In genomic region chr12:113479578-113480335, GRCh38 we compare ENCODE assay signal across 1 cellular context.
TF ChIP-seq lines count a peak whose summit lies in the region.

No MANE protein-coding gene starts in this region.

TF ChIP-seq in HepG2, 621 proteins besides CTCF, POLR2A, EP300 and RAD21 (continued from another document and continues in another):
- TF ChIP-seq SNAPC4 (CRISPR knock-in tag; IDR thresholded peaks at IDR 0.05) (0 out of 2 replicates have a peak, but pooled peaks have one; percentile 27), BCL6 (CRISPR knock-in tag; IDR thresholded peaks at IDR 0.05) (0 out of 2 replicates have a peak, but pooled peaks have one; percentile 20), KDM5B (CRISPR knock-in tag; IDR thresholded peaks at IDR 0.05; ENCODE audit: borderline replicate concordance) (0 out of 2 replicates have a peak, but pooled peaks have one; percentile 32), YEATS4 (CRISPR knock-in tag; IDR thresholded peaks at IDR 0.05; ENCODE audit: borderline replicate concordance) (peak; percentile 39; the same call in 1 of the 2 replicates), SALL2 (CRISPR knock-in tag; IDR thresholded peaks at IDR 0.05) (0 out of 2 replicates have a peak, but pooled peaks have one; percentile 57), ZNF768 (CRISPR knock-in tag; IDR thresholded peaks at IDR 0.05) (0 out of 2 replicates have a peak, but pooled peaks have one; percentile 52), TBL1XR1 (IDR thresholded peaks at IDR 0.05; ENCODE audit: borderline replicate concordance, low read length, partially characterized antibody) (no peak), ZFP36L2 (CRISPR knock-in tag; IDR thresholded peaks at IDR 0.05) (0 out of 2 replicates have a peak, but pooled peaks have one; percentile 64), MTF2 (CRISPR knock-in tag; IDR thresholded peaks at IDR 0.05; ENCODE audit: borderline replicate concordance) (no peak), SUZ12 (IDR thresholded peaks at IDR 0.05; ENCODE audit: low read depth, low read length) (no peak), ZNF766 (CRISPR knock-in tag; IDR thresholded peaks at IDR 0.05; ENCODE audit: borderline replicate concordance) (peak; percentile 62; the same call in 1 of the 2 replicates), ZNF430 (CRISPR knock-in tag; IDR thresholded peaks at IDR 0.05) (peak; percentile 63; the same call in 1 of the 2 replicates), HOXA3 (CRISPR knock-in tag; IDR thresholded peaks at IDR 0.05) (peak; percentile 40; the same call in 1 of the 2 replicates), BRCA1 (CRISPR knock-in tag; IDR thresholded peaks at IDR 0.05) (peak; percentile 93), RARA (CRISPR knock-in tag; IDR thresholded peaks at IDR 0.05) (peak; percentile 42; the same call in 1 of the 2 replicates), KLF6 (CRISPR knock-in tag; IDR thresholded peaks at IDR 0.05) (peak; percentile 75)
- TF ChIP-seq, protein P1, sequence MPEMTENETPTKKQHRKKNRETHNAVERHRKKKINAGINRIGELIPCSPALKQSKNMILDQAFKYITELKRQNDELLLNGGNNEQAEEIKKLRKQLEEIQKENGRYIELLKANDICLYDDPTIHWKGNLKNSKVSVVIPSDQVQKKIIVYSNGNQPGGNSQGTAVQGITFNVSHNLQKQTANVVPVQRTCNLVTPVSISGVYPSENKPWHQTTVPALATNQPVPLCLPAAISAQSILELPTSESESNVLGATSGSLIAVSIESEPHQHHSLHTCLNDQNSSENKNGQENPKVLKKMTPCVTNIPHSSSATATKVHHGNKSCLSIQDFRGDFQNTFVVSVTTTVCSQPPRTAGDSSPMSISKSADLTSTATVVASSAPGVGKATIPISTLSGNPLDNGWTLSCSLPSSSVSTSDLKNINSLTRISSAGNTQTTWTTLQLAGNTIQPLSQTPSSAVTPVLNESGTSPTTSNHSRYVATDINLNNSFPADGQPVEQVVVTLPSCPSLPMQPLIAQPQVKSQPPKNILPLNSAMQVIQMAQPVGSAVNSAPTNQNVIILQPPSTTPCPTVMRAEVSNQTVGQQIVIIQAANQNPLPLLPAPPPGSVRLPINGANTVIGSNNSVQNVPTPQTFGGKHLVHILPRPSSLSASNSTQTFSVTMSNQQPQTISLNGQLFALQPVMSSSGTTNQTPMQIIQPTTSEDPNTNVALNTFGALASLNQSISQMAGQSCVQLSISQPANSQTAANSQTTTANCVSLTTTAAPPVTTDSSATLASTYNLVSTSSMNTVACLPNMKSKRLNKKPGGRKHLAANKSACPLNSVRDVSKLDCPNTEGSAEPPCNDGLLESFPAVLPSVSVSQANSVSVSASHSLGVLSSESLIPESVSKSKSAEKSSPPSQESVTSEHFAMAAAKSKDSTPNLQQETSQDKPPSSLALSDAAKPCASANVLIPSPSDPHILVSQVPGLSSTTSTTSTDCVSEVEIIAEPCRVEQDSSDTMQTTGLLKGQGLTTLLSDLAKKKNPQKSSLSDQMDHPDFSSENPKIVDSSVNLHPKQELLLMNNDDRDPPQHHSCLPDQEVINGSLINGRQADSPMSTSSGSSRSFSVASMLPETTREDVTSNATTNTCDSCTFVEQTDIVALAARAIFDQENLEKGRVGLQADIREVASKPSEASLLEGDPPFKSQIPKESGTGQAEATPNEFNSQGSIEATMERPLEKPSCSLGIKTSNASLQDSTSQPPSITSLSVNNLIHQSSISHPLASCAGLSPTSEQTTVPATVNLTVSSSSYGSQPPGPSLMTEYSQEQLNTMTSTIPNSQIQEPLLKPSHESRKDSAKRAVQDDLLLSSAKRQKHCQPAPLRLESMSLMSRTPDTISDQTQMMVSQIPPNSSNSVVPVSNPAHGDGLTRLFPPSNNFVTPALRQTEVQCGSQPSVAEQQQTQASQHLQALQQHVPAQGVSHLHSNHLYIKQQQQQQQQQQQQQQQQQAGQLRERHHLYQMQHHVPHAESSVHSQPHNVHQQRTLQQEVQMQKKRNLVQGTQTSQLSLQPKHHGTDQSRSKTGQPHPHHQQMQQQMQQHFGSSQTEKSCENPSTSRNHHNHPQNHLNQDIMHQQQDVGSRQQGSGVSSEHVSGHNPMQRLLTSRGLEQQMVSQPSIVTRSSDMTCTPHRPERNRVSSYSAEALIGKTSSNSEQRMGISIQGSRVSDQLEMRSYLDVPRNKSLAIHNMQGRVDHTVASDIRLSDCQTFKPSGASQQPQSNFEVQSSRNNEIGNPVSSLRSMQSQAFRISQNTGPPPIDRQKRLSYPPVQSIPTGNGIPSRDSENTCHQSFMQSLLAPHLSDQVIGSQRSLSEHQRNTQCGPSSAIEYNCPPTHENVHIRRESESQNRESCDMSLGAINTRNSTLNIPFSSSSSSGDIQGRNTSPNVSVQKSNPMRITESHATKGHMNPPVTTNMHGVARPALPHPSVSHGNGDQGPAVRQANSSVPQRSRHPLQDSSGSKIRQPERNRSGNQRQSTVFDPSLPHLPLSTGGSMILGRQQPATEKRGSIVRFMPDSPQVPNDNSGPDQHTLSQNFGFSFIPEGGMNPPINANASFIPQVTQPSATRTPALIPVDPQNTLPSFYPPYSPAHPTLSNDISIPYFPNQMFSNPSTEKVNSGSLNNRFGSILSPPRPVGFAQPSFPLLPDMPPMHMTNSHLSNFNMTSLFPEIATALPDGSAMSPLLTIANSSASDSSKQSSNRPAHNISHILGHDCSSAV (CRISPR knock-in tag; IDR thresholded peaks at IDR 0.05; ENCODE audit: borderline replicate concordance), result no peak
- TF ChIP-seq, protein P2, sequence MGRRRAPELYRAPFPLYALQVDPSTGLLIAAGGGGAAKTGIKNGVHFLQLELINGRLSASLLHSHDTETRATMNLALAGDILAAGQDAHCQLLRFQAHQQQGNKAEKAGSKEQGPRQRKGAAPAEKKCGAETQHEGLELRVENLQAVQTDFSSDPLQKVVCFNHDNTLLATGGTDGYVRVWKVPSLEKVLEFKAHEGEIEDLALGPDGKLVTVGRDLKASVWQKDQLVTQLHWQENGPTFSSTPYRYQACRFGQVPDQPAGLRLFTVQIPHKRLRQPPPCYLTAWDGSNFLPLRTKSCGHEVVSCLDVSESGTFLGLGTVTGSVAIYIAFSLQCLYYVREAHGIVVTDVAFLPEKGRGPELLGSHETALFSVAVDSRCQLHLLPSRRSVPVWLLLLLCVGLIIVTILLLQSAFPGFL (CRISPR knock-in tag; IDR thresholded peaks at IDR 0.05), result 0 out of 2 replicates have a peak, but pooled peaks have one; percentile 49
- TF ChIP-seq, protein P3, sequence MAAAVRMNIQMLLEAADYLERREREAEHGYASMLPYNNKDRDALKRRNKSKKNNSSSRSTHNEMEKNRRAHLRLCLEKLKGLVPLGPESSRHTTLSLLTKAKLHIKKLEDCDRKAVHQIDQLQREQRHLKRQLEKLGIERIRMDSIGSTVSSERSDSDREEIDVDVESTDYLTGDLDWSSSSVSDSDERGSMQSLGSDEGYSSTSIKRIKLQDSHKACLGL (CRISPR knock-in tag; IDR thresholded peaks at IDR 0.05), result no peak
- TF ChIP-seq, protein P4, sequence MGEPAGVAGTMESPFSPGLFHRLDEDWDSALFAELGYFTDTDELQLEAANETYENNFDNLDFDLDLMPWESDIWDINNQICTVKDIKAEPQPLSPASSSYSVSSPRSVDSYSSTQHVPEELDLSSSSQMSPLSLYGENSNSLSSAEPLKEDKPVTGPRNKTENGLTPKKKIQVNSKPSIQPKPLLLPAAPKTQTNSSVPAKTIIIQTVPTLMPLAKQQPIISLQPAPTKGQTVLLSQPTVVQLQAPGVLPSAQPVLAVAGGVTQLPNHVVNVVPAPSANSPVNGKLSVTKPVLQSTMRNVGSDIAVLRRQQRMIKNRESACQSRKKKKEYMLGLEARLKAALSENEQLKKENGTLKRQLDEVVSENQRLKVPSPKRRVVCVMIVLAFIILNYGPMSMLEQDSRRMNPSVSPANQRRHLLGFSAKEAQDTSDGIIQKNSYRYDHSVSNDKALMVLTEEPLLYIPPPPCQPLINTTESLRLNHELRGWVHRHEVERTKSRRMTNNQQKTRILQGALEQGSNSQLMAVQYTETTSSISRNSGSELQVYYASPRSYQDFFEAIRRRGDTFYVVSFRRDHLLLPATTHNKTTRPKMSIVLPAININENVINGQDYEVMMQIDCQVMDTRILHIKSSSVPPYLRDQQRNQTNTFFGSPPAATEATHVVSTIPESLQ (CRISPR knock-in tag; conservative IDR thresholded peaks at IDR 0.05), result 0 out of 2 replicates have a peak, but pooled peaks have one; percentile 68
- TF ChIP-seq, protein P5, sequence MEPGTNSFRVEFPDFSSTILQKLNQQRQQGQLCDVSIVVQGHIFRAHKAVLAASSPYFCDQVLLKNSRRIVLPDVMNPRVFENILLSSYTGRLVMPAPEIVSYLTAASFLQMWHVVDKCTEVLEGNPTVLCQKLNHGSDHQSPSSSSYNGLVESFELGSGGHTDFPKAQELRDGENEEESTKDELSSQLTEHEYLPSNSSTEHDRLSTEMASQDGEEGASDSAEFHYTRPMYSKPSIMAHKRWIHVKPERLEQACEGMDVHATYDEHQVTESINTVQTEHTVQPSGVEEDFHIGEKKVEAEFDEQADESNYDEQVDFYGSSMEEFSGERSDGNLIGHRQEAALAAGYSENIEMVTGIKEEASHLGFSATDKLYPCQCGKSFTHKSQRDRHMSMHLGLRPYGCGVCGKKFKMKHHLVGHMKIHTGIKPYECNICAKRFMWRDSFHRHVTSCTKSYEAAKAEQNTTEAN (CRISPR knock-in tag; conservative IDR thresholded peaks at IDR 0.05), result peak; percentile 73; the same call in 1 of the 2 replicates
- TF ChIP-seq, protein P6, sequence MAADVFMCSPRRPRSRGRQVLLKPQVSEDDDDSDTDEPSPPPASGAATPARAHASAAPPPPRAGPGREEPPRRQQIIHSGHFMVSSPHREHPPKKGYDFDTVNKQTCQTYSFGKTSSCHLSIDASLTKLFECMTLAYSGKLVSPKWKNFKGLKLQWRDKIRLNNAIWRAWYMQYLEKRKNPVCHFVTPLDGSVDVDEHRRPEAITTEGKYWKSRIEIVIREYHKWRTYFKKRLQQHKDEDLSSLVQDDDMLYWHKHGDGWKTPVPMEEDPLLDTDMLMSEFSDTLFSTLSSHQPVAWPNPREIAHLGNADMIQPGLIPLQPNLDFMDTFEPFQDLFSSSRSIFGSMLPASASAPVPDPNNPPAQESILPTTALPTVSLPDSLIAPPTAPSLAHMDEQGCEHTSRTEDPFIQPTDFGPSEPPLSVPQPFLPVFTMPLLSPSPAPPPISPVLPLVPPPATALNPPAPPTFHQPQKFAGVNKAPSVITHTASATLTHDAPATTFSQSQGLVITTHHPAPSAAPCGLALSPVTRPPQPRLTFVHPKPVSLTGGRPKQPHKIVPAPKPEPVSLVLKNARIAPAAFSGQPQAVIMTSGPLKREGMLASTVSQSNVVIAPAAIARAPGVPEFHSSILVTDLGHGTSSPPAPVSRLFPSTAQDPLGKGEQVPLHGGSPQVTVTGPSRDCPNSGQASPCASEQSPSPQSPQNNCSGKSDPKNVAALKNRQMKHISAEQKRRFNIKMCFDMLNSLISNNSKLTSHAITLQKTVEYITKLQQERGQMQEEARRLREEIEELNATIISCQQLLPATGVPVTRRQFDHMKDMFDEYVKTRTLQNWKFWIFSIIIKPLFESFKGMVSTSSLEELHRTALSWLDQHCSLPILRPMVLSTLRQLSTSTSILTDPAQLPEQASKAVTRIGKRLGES (CRISPR knock-in tag; IDR thresholded peaks at IDR 0.05; ENCODE audit: borderline replicate concordance), result peak; percentile 47; the same call in 1 of the 2 replicates
- TF ChIP-seq, protein P7, sequence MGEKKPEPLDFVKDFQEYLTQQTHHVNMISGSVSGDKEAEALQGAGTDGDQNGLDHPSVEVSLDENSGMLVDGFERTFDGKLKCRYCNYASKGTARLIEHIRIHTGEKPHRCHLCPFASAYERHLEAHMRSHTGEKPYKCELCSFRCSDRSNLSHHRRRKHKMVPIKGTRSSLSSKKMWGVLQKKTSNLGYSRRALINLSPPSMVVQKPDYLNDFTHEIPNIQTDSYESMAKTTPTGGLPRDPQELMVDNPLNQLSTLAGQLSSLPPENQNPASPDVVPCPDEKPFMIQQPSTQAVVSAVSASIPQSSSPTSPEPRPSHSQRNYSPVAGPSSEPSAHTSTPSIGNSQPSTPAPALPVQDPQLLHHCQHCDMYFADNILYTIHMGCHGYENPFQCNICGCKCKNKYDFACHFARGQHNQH (CRISPR knock-in tag; IDR thresholded peaks at IDR 0.05), result peak; percentile 57; the same call in 1 of the 2 replicates
